ENCODE assay signal across 1 cellular context in the genomic region with DNA sequence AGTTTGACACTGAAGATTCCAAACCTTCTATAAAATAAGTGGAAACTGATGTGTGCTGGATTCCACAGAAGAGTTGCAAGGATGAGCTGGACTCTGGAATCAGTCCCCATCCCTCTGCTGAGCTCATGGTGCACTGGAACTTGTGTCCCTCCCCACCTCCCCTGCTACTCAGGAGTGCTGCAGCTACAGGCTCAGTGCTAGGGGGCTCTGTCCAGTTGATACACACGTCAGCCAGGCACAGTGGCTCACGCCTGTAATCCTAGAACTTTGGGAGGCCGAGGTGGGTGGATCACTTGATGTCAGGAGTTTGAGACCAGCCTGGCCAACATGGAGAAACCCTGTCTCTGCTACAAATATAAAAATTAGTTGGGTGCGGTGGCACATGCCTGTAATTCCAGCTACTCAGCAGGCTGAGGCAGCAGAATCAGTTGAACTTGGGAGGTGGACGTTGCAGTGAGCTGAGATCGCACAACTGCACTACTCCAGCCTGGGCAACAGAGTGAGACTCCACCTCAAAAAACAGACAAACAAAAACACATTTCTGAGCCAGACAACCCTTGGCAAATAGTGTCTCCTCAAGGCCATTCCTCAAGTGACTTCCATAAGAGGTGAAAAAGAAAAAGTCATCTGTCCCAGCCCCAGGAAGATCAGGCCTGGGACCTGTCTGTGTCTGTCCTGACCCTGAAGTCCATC.
TF ChIP-seq lines count a peak whose summit lies in the region.

No MANE protein-coding gene starts in this region.

TF ChIP-seq in HepG2, 621 proteins besides CTCF, POLR2A, EP300 and RAD21:
- TF ChIP-seq ZMYM3 (CRISPR knock-in tag; IDR thresholded peaks at IDR 0.05) (0 out of 2 replicates have a peak, but pooled peaks have one; percentile 45), UBTF (CRISPR knock-in tag; IDR thresholded peaks at IDR 0.05) (0 out of 2 replicates have a peak, but pooled peaks have one; percentile 22), TEAD3 (CRISPR knock-in tag; optimal IDR thresholded peaks at IDR 0.05; ENCODE audit: borderline replicate concordance) (peak; percentile 31), SALL1 (CRISPR knock-in tag; IDR thresholded peaks at IDR 0.05) (peak; percentile 25; the same call in 1 of the 2 replicates), ZNF121 (CRISPR knock-in tag; IDR thresholded peaks at IDR 0.05) (peak; percentile 63; the same call in 1 of the 2 replicates), TBX2 (CRISPR knock-in tag; IDR thresholded peaks at IDR 0.05; ENCODE audit: borderline replicate concordance) (peak; percentile 25; the same call in 1 of the 2 replicates)
- TF ChIP-seq, protein P1, sequence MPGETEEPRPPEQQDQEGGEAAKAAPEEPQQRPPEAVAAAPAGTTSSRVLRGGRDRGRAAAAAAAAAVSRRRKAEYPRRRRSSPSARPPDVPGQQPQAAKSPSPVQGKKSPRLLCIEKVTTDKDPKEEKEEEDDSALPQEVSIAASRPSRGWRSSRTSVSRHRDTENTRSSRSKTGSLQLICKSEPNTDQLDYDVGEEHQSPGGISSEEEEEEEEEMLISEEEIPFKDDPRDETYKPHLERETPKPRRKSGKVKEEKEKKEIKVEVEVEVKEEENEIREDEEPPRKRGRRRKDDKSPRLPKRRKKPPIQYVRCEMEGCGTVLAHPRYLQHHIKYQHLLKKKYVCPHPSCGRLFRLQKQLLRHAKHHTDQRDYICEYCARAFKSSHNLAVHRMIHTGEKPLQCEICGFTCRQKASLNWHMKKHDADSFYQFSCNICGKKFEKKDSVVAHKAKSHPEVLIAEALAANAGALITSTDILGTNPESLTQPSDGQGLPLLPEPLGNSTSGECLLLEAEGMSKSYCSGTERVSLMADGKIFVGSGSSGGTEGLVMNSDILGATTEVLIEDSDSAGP (CRISPR knock-in tag; IDR thresholded peaks at IDR 0.05; ENCODE audit: borderline replicate concordance), result 0 out of 2 replicates have a peak, but pooled peaks have one; percentile 15
TF ChIP-seq in HepG2: peak in this region for 7; not testable (repeated sequence) for 614.
